ENCODE assay signal across 7 cellular contexts in the genomic region with DNA sequence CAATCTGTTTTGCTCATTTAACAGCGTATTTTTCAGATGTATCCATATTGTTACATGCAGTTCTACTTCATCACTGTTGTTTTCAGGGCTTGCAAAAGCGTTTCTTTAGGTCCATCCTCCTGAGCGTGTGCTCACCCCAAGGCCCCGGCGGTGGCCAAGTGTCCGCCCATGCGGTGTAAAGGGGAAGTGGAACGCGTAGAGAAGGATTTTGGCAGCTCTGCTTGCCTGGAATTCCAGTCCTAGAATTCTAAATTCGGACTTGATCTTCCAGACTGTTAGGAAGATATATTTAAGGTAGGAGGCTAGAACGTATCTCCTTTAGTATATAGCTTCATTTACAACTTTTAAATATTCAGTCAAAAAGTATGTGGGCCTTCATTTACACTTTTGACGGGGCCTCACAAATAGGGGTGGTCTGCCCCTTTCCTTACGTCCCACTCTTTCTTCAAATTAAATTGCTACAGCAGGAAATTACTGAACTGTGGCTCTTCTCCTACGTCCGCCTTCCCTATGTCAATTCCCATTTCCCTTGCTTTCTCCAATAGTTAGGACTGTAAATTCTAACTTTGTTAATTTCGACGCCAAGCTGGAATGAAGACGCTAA. TPM values are rescaled to one million over a fixed set of nuclear protein-coding genes. Genes with fewer than 3 reads are reported as not detected.
A peak's percentile ranks its signal among the peaks of the same experiment; 100 is the strongest.
DNase-seq lines count a peak whose midpoint lies in the region; ATAC-seq and TF ChIP-seq lines count a peak whose summit lies in the region.

No MANE protein-coding gene starts in this region.

- no peaks in the 10 kb centered on the region for H3K27me3 ChIP-seq in left ventricle myocardium inferior (ENCODE audit: low read depth)

- no peaks in the 10 kb centered on the region for H3K36me3 Mint-ChIP-seq in activated naive CD8-positive, alpha-beta T cell

- H3K4me3 ChIP-seq in LNCaP clone FGC (ENCODE audit: low read depth, low read length) (peak overlapping the region; percentile 99), left ventricle myocardium inferior (peak overlapping the region; percentile 98)

- H3K27me3 Mint-ChIP-seq in activated naive CD8-positive, alpha-beta T cell: no peaks in the 10 kb centered on the region

- H3K36me3 ChIP-seq in left ventricle myocardium inferior: no peaks in the 10 kb centered on the region

- peak overlapping the region; percentile 94 for H3K27ac ChIP-seq in left ventricle myocardium inferior (replicated peaks)

- peaks cover 58% of the 10 kb centered on the region for H3K4me1 Mint-ChIP-seq in activated naive CD8-positive, alpha-beta T cell (ENCODE audit: low read depth)

- intact Hi-C loops in left ventricle myocardium inferior (cut with micrococcal nuclease): no loop called here
- intact Hi-C loops in posterior vena cava (cut with DNase I): no loop called here

- H3K9me3 ChIP-seq in left ventricle myocardium inferior (replicated peaks): no peaks in the 10 kb centered on the region

- peak overlapping the region; percentile 99 for H3K27ac Mint-ChIP-seq in activated naive CD8-positive, alpha-beta T cell

- TF ChIP-seq CTCF in LNCaP clone FGC (IDR thresholded peaks at IDR 0.05; ENCODE audit: control insufficient read depth, extremely low read depth, insufficient read depth) (no peak), left ventricle myocardium inferior (IDR thresholded peaks at IDR 0.05; ENCODE audit: borderline replicate concordance) (peak; percentile 52)

- H3K4me3 Mint-ChIP-seq in activated naive CD8-positive, alpha-beta T cell: peak overlapping the region; percentile 91

- no peaks in the 10 kb centered on the region for H3K9me3 Mint-ChIP-seq in activated naive CD8-positive, alpha-beta T cell (ENCODE audit: low read depth)

- peaks cover 65% of the 10 kb centered on the region for H3K4me1 ChIP-seq in left ventricle myocardium inferior

- peak; percentile 44 for DNase-seq in EH (ENCODE audit: low read depth)
- DNase-seq in LNCaP clone FGC (ENCODE audit: low read depth): no peak
- DNase-seq in left ventricle myocardium inferior: peak; percentile 47
- DNase-seq in posterior vena cava (ENCODE audit: low spot score): peak; percentile 85
- no peak for DNase-seq in stimulated activated naive CD4-positive, alpha-beta T cell treated with Interleukin-2 at 50 U/mL for 16 hours (lab: John Stamatoyannopoulos, UW)

- ATAC-seq in HG02973 (IDR thresholded peaks at IDR 0.05; ENCODE audit: unreplicated experiment): no peak

RNA-seq across cellular contexts. Expression of gene TBC1D23, which starts 0.6 kb away (rescaled TPM):
- total RNA-seq in left ventricle myocardium inferior (35.9 TPM), posterior vena cava (10 to 100 TPM; 45.5 to 54.6 TPM)

Comparison
In these comparisons a context has a peak if more than half of its experiments do, and no peak if none do; other contexts are left out.
1. DNase-seq: peak in EH (single experiment), left ventricle myocardium inferior (single experiment) and posterior vena cava (single experiment); none in LNCaP clone FGC (single experiment) and stimulated activated naive CD4-positive, alpha-beta T cell treated with Interleukin-2 at 50 U/mL for 16 hours (single experiment).